8 cellular contexts compared by ENCODE assay signal in the genomic region with DNA sequence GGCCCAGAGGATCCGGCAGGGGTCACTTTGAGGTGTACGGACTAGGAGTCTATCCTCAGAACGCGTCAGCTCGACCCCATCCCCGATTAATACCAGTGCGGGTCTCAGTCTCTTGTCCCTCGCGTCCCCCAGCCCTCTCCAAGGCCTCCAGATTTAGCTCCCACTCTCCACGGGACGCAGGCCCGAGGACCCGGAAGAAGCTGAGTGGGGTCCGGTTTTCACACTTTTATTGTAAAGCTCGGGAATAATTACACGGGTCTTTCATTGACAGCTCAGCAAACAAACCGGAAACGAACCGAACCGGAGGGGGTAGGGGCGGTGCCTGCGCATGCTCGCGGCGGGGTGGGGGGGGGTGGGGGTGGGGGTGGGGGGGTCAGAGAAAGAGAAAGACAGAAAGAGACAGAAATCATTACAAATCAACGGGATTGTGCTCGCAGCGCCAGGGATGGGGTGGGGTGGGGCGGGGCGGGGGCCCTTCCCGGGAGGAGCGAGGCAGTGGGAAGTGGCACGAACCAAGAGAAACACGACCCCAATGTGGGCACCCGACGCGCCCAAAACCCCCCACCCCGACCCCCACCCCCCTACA. TPM values are rescaled to one million over a fixed set of nuclear protein-coding genes. Genes with fewer than 3 reads are reported as not detected.
A peak's percentile ranks its signal among the peaks of the same experiment; 100 is the strongest.
DNase-seq lines count a peak whose midpoint lies in the region; ATAC-seq, FAIRE-seq and TF ChIP-seq lines count a peak whose summit lies in the region.

No MANE protein-coding gene starts in this region.

- WGBS in HepG2 (ENCODE audit: low lambda C conversion rate), result 14% methylated on average over 23 of the region's 38 CpGs

- H3K36me3 ChIP-seq in HepG2 (replicated peaks in 1 of 2; ENCODE audit: control insufficient read depth in 1 of 2, insufficient read depth in 2 of 2, low read length in 2 of 2), result no peaks in the 10 kb centered on the region

- peaks cover 13% of the 10 kb centered on the region for H3K4me1 Mint-ChIP-seq in T-helper 17 cell

- no peak for FAIRE-seq in HepG2 (lab: Jason Lieb, UNC)

- H3K4me1 ChIP-seq in HepG2 (ENCODE audit: insufficient read depth, low read length), result peaks cover 21% of the 10 kb centered on the region

- TF ChIP-seq EP300 in HepG2 (IDR thresholded peaks at IDR 0.05; ENCODE audit: low read depth in 2 of 2, low read length in 2 of 2) (no peak), HepG2 (CRISPR knock-in tag; IDR thresholded peaks at IDR 0.05; ENCODE audit: borderline replicate concordance) (no peak)

- POLR2A ChIA-PET in HepG2 (lab: Yijun Ruan, JAX), result interaction anchor here (0.6 to 1.1 kb wide), 3 partner anchors 28 to 119 kb away, joined by 3 to 6 read pairs (median 5); a partner anchor contains a TSS

- H3K4me2 ChIP-seq in HepG2 (ENCODE audit: low read depth, low read length), result peak overlapping the region; percentile 99

- no peak for TF ChIP-seq RAD21 in HepG2 (CRISPR knock-in tag; IDR thresholded peaks at IDR 0.05)

- in situ Hi-C loops in HepG2 (cut with HindIII; ENCODE audit: extremely low pct_ligation_motif_present, low pct_unique_long_range_greater_than_20kb) (no loop called here), KBM-7 (cut with MboI; ENCODE audit: low pct_unique_long_range_greater_than_20kb, low sequenced_read_pairs) (no loop called here)

- H3K36me3 Mint-ChIP-seq in T-helper 17 cell (ENCODE audit: low read depth), result no peaks in the 10 kb centered on the region

- H4K20me1 ChIP-seq in HepG2 (ENCODE audit: insufficient read depth, low read length), result no peaks in the 10 kb centered on the region

- peak overlapping the region; percentile 99 for H3K27ac ChIP-seq in cingulate gyrus (ENCODE audit: low read depth, low read length)
- peak overlapping the region; percentile 58 for H3K27ac ChIP-seq in HepG2 (ENCODE audit: extremely low read length, insufficient read depth, low read length)

- H3K4me3 ChIP-seq in HepG2 (replicated peaks in 1 of 3; ENCODE audit: insufficient read depth in 1 of 3, low read depth in 2 of 3, low read length in 3 of 3), result peak overlapping the region; percentile 65 to 83 (median 67)

- H3K79me2 ChIP-seq in HepG2 (ENCODE audit: insufficient read depth, low read length), result no peaks in the 10 kb centered on the region

- no TSS peak for BruUV-seq in HepG2 (replicated peaks; lab: Mats Ljungman, UMichigan)

- peak overlapping the region; percentile 65 for H3K9ac ChIP-seq in HepG2 (ENCODE audit: insufficient read depth, low read depth, low read length)

- H2AFZ ChIP-seq in HepG2 (ENCODE audit: low read length), result no peak overlapping the region

- H3K27ac Mint-ChIP-seq in T-helper 17 cell, result peak overlapping the region; percentile 67

- DNase-seq in activated gamma-delta T cell treated with Interleukin-2 at 50 U/mL for 16 hours (peak; percentile 21), activated gamma-delta T cell (lab: John Stamatoyannopoulos, UW) (no peak), T-helper 17 cell (no peak), HepG2 (ENCODE audit: low spot score) (no peak), KBM-7 (no peak)
- DNase-seq in stimulated activated CD8-positive, alpha-beta memory T cell treated with anti-CD3 and anti-CD28 coated beads, Interleukin-4, amount 100 ng/mL, for 48 hours, result peak; percentile 56

- TF ChIP-seq POLR2A in HepG2 (IDR thresholded peaks at IDR 0.05; ENCODE audit: insufficient read depth in 1 of 2, low read depth in 2 of 2, low read length in 2 of 2), result no peak

- ATAC-seq in HG03469 (IDR thresholded peaks at IDR 0.05; ENCODE audit: unreplicated experiment) (peak; percentile 7), T-helper 17 cell (peak; percentile 31), HepG2 (no peak; the same call in 1 of the 3 replicates)

- H3K27me3 Mint-ChIP-seq in T-helper 17 cell, result peaks cover 1% of the 10 kb centered on the region

- CTCF ChIA-PET in HepG2 (lab: Yijun Ruan, JAX; ENCODE audit: low intra/inter-chr PET ratio, low total read pairs), result no interaction called here

- H3K9me3 ChIP-seq in T-helper 17 cell (ENCODE audit: control insufficient read depth, low read length, poor library complexity, severe bottlenecking) (no peaks in the 10 kb centered on the region), HepG2 (ENCODE audit: low read length) (no peaks in the 10 kb centered on the region)

- H3K27me3 ChIP-seq in HepG2 (ENCODE audit: control insufficient read depth in 1 of 2, insufficient read depth in 2 of 2, low read length in 2 of 2), result peaks cover 1 to 9% of the 10 kb centered on the region in 2 experiments; a peak in 2 of 5 replicates

- intact Hi-C loops in HepG2 (cut with micrococcal nuclease; ENCODE audit: unreplicated experiment), result no loop called here

- peak overlapping the region; percentile 90 for H3K4me3 Mint-ChIP-seq in T-helper 17 cell

- TF ChIP-seq CTCF in HepG2 (CRISPR knock-in tag; IDR thresholded peaks at IDR 0.05), result no peak

TF ChIP-seq in HepG2, 621 proteins besides CTCF, POLR2A, EP300 and RAD21 (continues in another document):
- TF ChIP-seq TARDBP (CRISPR knock-in tag; IDR thresholded peaks at IDR 0.05) (peak; percentile 22; the same call in 1 of the 2 replicates), KDM2A (CRISPR knock-in tag; IDR thresholded peaks at IDR 0.05; ENCODE audit: borderline replicate concordance, low read depth) (0 out of 2 replicates have a peak, but pooled peaks have one; percentile 5), ZNF224 (CRISPR knock-in tag; IDR thresholded peaks at IDR 0.05) (0 out of 2 replicates have a peak, but pooled peaks have one; percentile 44), GABPA (IDR thresholded peaks at IDR 0.05; ENCODE audit: low read depth, low read length) (peak; percentile 22; the same call in 1 of the 2 replicates), GABPA (CRISPR knock-in tag; IDR thresholded peaks at IDR 0.05; ENCODE audit: low read depth) (peak; percentile 47; the same call in 1 of the 2 replicates), ZNF703 (CRISPR knock-in tag; IDR thresholded peaks at IDR 0.05; ENCODE audit: borderline replicate concordance) (0 out of 2 replicates have a peak, but pooled peaks have one; percentile 12), ERF (CRISPR knock-in tag; IDR thresholded peaks at IDR 0.05) (no peak)
- TF ChIP-seq, protein P1, sequence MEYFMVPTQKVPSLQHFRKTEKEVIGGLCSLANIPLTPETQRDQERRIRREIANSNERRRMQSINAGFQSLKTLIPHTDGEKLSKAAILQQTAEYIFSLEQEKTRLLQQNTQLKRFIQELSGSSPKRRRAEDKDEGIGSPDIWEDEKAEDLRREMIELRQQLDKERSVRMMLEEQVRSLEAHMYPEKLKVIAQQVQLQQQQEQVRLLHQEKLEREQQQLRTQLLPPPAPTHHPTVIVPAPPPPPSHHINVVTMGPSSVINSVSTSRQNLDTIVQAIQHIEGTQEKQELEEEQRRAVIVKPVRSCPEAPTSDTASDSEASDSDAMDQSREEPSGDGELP (IDR thresholded peaks at IDR 0.05; ENCODE audit: borderline replicate concordance, low read depth), result no peak
- TF ChIP-seq, protein P2, sequence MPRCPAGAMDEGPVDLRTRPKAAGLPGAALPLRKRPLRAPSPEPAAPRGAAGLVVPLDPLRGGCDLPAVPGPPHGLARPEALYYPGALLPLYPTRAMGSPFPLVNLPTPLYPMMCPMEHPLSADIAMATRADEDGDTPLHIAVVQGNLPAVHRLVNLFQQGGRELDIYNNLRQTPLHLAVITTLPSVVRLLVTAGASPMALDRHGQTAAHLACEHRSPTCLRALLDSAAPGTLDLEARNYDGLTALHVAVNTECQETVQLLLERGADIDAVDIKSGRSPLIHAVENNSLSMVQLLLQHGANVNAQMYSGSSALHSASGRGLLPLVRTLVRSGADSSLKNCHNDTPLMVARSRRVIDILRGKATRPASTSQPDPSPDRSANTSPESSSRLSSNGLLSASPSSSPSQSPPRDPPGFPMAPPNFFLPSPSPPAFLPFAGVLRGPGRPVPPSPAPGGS (CRISPR knock-in tag; IDR thresholded peaks at IDR 0.05), result no peak
- TF ChIP-seq, protein P3, sequence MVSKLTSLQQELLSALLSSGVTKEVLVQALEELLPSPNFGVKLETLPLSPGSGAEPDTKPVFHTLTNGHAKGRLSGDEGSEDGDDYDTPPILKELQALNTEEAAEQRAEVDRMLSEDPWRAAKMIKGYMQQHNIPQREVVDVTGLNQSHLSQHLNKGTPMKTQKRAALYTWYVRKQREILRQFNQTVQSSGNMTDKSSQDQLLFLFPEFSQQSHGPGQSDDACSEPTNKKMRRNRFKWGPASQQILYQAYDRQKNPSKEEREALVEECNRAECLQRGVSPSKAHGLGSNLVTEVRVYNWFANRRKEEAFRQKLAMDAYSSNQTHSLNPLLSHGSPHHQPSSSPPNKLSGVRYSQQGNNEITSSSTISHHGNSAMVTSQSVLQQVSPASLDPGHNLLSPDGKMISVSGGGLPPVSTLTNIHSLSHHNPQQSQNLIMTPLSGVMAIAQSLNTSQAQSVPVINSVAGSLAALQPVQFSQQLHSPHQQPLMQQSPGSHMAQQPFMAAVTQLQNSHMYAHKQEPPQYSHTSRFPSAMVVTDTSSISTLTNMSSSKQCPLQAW (CRISPR knock-in tag; IDR thresholded peaks at IDR 0.05), result peak; percentile 3; the same call in 1 of the 2 replicates

RNA-seq across cellular contexts. Expression of a gene that starts 27.9 kb away (rescaled TPM):
- total RNA-seq in T-helper 17 cell (under 1 TPM; 0.57 to 0.87 TPM), HepG2 (2016; rRNA removed; fragmentation: Illumina TruSeq; extraction: Trizol) (0.11 and 0.13 TPM in 2 replicates)
- total RNA-seq in HepG2 (2016; cell fraction: cytosol; rRNA removed; fragmentation: Illumina TruSeq; extraction: Trizol; ENCODE audit: low read depth), result not detected in 2 replicates
- 0.09 TPM in 1 of 2 replicates, not detected in the other for total RNA-seq in HepG2 (2016; cell fraction: insoluble cytoplasmic fraction; rRNA removed; fragmentation: Illumina TruSeq; extraction: Trizol)
- total RNA-seq in HepG2 (2016; cell fraction: membrane; rRNA removed; fragmentation: Illumina TruSeq; extraction: Trizol), result not detected in 2 replicates
- 0.31 TPM in 1 of 2 replicates, not detected in the other for total RNA-seq in HepG2 (2016; cell fraction: nucleus; rRNA removed; fragmentation: Illumina TruSeq; extraction: Trizol)
- polyA plus RNA-seq in HepG2 (2011; rRNA removed), result 0.83 and 1.3 TPM in 2 replicates
- 0.85 and 1.0 TPM in 2 replicates for polyA plus RNA-seq in HepG2 (2011; cell fraction: cytosol; rRNA removed)
- 0.83 and 0.90 TPM in 2 replicates for polyA plus RNA-seq in HepG2 (2011; cell fraction: nucleus; rRNA removed)
- 0.80 and 1.3 TPM in 2 replicates for polyA plus RNA-seq in HepG2 (2012)
- 0.08 TPM in 1 of 2 replicates, not detected in the other for polyA plus RNA-seq in HepG2 (2016; cell fraction: cytosol; fragmentation: Illumina TruSeq; extraction: Trizol; ENCODE audit: low read depth)
- polyA plus RNA-seq in HepG2 (2016; cell fraction: insoluble cytoplasmic fraction; fragmentation: Illumina TruSeq; extraction: Trizol; ENCODE audit: low read depth), result 0.11 TPM in 1 of 2 replicates, not detected in the other
- not detected in 2 replicates for polyA plus RNA-seq in HepG2 (2016; cell fraction: membrane; fragmentation: Illumina TruSeq; extraction: Trizol; ENCODE audit: low read depth)
- polyA plus RNA-seq in HepG2 (2016; cell fraction: nucleus; fragmentation: Illumina TruSeq; extraction: Trizol; ENCODE audit: insufficient read depth, low read depth), result 0.25 TPM in 1 of 2 replicates, not detected in the other
- polyA minus RNA-seq in HepG2 (2011; rRNA and poly(A)+ RNA removed; ENCODE audit: low replicate concordance), result 2.1 and 10.8 TPM in 2 replicates
- 1.6 and 1.9 TPM in 2 replicates for polyA minus RNA-seq in HepG2 (2011; cell fraction: cytosol; rRNA and poly(A)+ RNA removed)
- polyA minus RNA-seq in HepG2 (2011; cell fraction: nucleus; rRNA and poly(A)+ RNA removed), result 0.75 and 0.77 TPM in 2 replicates

Comparison
In these comparisons a context has a peak if more than half of its experiments do, and no peak if none do; other contexts are left out.
1. DNase-seq: peak in activated gamma-delta T cell treated with Interleukin-2 at 50 U/mL for 16 hours (single experiment) and stimulated activated CD8-positive, alpha-beta memory T cell treated with anti-CD3 and anti-CD28 coated beads, Interleukin-4, amount 100 ng/mL, for 48 hours (single experiment); none in activated gamma-delta T cell (single experiment), T-helper 17 cell (0 of 3), HepG2 (single experiment) and KBM-7 (single experiment).